19 cellular contexts compared by ENCODE assay signal in genomic region chr5:65873181-65873580, GRCh38. TPM values are rescaled to one million over a fixed set of nuclear protein-coding genes. Genes with fewer than 3 reads are reported as not detected.
DNase-seq lines count a peak whose midpoint lies in the region; ATAC-seq, FAIRE-seq and TF ChIP-seq lines count a peak whose summit lies in the region.
"Had no signal": no experiment of that assay in that cellular context is flagged by ENCODE, and none has a peak within 500 bp of the region (broad histone marks: within the 10 kb centered on the region; RNA-seq: fewer than 3 reads in every experiment).

No MANE protein-coding gene starts in this region.

- H3K27ac Mint-ChIP-seq in HFFc6 (peak overlapping the region; percentile 18), endothelial cell (ENCODE audit: unreplicated experiment) (no peak overlapping the region)
- H3K27ac Mint-ChIP-seq: activated T-helper 2 cell treated with anti-CD3 and anti-CD28 coated beads, Interferon-gamma antibody, Interleukin-2, Interleukin-4, amounts not matched to agents 10 μg/mL and 5 μg/mL and 100 μg/mL, durations not matched to agents 14 hours and 24 hours and 36 hours had no signal

- H3K9me3 ChIP-seq in skeletal muscle satellite cell (replicated peaks; ENCODE audit: low read length), result peaks cover 3% of the 10 kb centered on the region

- ATAC-seq in HG03520 (IDR thresholded peaks at IDR 0.05; ENCODE audit: unreplicated experiment), result no peak
- ATAC-seq: activated CD4-positive, CD25-positive, alpha-beta regulatory T cell treated with anti-CD3 and anti-CD28 coated beads, Interleukin-2, amount 50 U/mL, for 24 hours had no signal

- H3K4me1 Mint-ChIP-seq in HFFc6 (ENCODE audit: low read depth), result peaks cover 57% of the 10 kb centered on the region
- no peaks in the 10 kb centered on the region for H3K4me1 Mint-ChIP-seq in endothelial cell (ENCODE audit: unreplicated experiment)

- no peak for TF ChIP-seq CTCF in HFFc6 (IDR thresholded peaks at IDR 0.05)
- TF ChIP-seq CTCF in endothelial cell (IDR thresholded peaks at IDR 0.05; ENCODE audit: unreplicated experiment), result no peak
- no peak for TF ChIP-seq CTCF in D721Med (IDR thresholded peaks at IDR 0.05; ENCODE audit: insufficient read depth, missing control alignments)

- peak overlapping the region; percentile 2 for H3K9ac ChIP-seq in skeletal muscle satellite cell (ENCODE audit: low read depth, low read length)

- no peak for FAIRE-seq in D721Med (lab: Jason Lieb, UNC)

- H3K36me3 ChIP-seq in skeletal muscle satellite cell (ENCODE audit: insufficient read depth, low read length), result no peaks in the 10 kb centered on the region

- DNase-seq in HFFc6 (peak; percentile 23), amniotic epithelial cell (ENCODE audit: low read depth) (peak; percentile 61), fibroblast of peridontal ligament (ENCODE audit: extremely low read depth) (peak; percentile 69), endothelial cell (ENCODE audit: low spot score) (no peak), D721Med (ENCODE audit: insufficient read length, low spot score) (no peak), D341Med (ENCODE audit: low spot score) (no peak)
- DNase-seq: C1 segment of cervical spinal cord; caudate nucleus; DMS153; effector memory CD4-positive, alpha-beta T cell; foreskin melanocyte; GOT3; NCI-H2171 treated with DMSO at 0.1 percent for 48 hours; NCI-H82; T1000 had no signal

- H3K9me3 Mint-ChIP-seq in HFFc6 (peaks cover 11% of the 10 kb centered on the region), endothelial cell (ENCODE audit: unreplicated experiment) (no peaks in the 10 kb centered on the region)

- H3K4me3 Mint-ChIP-seq in HFFc6, result no peak overlapping the region
- H3K4me3 Mint-ChIP-seq in endothelial cell (ENCODE audit: unreplicated experiment), result no peak overlapping the region

- peaks cover 29% of the 10 kb centered on the region for H3K4me1 ChIP-seq in skeletal muscle satellite cell (ENCODE audit: control insufficient read depth, insufficient read depth, low read length)

- H3K27me3 Mint-ChIP-seq in HFFc6 (ENCODE audit: insufficient read depth) (no peaks in the 10 kb centered on the region; the same call in 1 of the 2 replicates), endothelial cell (ENCODE audit: unreplicated experiment) (peaks cover 2% of the 10 kb centered on the region)

- no peak overlapping the region for H3K4me3 ChIP-seq in skeletal muscle satellite cell (ENCODE audit: low read length)

- no peak overlapping the region for H3K4me2 ChIP-seq in skeletal muscle satellite cell (ENCODE audit: low read length)

- H3K27me3 ChIP-seq in skeletal muscle satellite cell (ENCODE audit: control insufficient read depth, insufficient read depth, low read length), result no peaks in the 10 kb centered on the region

- H3K36me3 Mint-ChIP-seq in HFFc6 (ENCODE audit: low read depth) (peaks cover 14% of the 10 kb centered on the region), endothelial cell (ENCODE audit: low read depth, unreplicated experiment) (no peaks in the 10 kb centered on the region)

RNA-seq across cellular contexts. Expression of gene ERBIN, which starts 53.2 kb away (rescaled TPM):
- total RNA-seq in HFFc6 (2021; fragmentation: NEBNext Ultra II Directional; extraction: Animal tissue kit (Norgen Biotek cat#: 25700)), result 100 to 1,000 TPM in 5 of 6 experiments, 10 to 100 TPM in 1; 97.5 to 127 (median 114) TPM
- 37.8 and 55.3 TPM in 2 replicates for total RNA-seq in skeletal muscle satellite cell (2012; rRNA removed)
- total RNA-seq in endothelial cell (ENCODE audit: unreplicated experiment), result 93.3 TPM

Comparison
In these comparisons a context has a peak if more than half of its experiments do, and no peak if none do; other contexts are left out.
1. DNase-seq: peak in HFFc6 (single experiment), amniotic epithelial cell (single experiment) and fibroblast of peridontal ligament (single experiment); none in endothelial cell (single experiment), D721Med (single experiment) and D341Med (single experiment).